1 cellular context compared by ENCODE assay signal in the genomic region with DNA sequence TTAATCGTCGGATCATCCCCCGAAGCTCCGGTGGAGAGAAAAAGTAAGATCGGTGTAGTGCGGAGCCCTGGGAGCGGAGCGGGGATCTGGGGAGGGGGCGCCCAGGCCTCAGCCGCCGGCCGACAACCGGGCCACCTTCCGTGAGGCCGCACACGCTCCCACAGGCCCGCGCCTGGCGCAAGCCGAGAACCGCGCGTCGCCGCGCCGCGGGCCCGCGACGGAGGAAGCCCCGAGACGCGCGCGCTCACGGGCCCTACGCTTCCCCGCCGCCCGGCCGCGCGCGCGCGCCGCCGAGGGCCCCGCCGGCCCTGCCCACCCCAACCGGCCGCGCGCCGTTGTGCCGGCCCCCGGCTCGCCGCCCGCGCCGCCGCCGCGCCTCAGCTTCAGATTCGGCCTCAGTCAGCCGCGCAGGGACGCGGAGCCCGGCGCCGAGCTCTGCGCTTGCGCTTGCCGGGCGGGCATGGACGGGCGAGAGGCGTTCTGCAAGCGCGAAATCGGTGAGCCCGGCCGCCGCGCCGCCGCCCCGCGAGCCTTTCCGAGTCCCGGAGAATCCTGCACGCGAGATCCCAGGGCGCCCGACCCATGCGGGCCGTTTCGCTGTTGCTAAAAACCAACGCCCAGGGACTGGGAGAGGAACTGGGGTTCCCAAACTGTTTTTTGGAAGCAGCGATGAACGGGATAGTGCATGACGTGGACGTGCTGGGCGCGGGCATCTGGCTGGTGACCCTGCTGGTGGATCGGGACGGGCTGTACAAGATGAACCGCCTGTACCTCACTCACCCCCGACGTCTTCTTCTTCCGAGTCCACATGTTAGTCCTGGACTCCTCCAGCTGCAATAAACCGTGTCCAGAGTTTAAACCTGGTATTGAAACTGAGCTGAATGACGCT.
A peak's percentile ranks its signal among the peaks of the same experiment; 100 is the strongest.
TF ChIP-seq lines count a peak whose summit lies in the region.

No MANE protein-coding gene starts in this region.

TF ChIP-seq in HepG2, 621 proteins besides CTCF, POLR2A, EP300 and RAD21 (continued from another document and continues in another):
- TF ChIP-seq, protein P1, sequence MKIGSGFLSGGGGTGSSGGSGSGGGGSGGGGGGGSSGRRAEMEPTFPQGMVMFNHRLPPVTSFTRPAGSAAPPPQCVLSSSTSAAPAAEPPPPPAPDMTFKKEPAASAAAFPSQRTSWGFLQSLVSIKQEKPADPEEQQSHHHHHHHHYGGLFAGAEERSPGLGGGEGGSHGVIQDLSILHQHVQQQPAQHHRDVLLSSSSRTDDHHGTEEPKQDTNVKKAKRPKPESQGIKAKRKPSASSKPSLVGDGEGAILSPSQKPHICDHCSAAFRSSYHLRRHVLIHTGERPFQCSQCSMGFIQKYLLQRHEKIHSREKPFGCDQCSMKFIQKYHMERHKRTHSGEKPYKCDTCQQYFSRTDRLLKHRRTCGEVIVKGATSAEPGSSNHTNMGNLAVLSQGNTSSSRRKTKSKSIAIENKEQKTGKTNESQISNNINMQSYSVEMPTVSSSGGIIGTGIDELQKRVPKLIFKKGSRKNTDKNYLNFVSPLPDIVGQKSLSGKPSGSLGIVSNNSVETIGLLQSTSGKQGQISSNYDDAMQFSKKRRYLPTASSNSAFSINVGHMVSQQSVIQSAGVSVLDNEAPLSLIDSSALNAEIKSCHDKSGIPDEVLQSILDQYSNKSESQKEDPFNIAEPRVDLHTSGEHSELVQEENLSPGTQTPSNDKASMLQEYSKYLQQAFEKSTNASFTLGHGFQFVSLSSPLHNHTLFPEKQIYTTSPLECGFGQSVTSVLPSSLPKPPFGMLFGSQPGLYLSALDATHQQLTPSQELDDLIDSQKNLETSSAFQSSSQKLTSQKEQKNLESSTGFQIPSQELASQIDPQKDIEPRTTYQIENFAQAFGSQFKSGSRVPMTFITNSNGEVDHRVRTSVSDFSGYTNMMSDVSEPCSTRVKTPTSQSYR (CRISPR knock-in tag; IDR thresholded peaks at IDR 0.05; ENCODE audit: borderline replicate concordance): no peak
- TF ChIP-seq ETV5 (CRISPR knock-in tag; IDR thresholded peaks at IDR 0.05; ENCODE audit: borderline replicate concordance): peak; percentile 15; the same call in 1 of the 2 replicates
- TF ChIP-seq SETDB1 (CRISPR knock-in tag; IDR thresholded peaks at IDR 0.05; ENCODE audit: borderline replicate concordance): no peak
- TF ChIP-seq DMAP1 (CRISPR knock-in tag; IDR thresholded peaks at IDR 0.05): peak; percentile 71
- no peak for TF ChIP-seq MAFF (IDR thresholded peaks at IDR 0.05; ENCODE audit: low read depth, low read length)
- TF ChIP-seq, protein P2, sequence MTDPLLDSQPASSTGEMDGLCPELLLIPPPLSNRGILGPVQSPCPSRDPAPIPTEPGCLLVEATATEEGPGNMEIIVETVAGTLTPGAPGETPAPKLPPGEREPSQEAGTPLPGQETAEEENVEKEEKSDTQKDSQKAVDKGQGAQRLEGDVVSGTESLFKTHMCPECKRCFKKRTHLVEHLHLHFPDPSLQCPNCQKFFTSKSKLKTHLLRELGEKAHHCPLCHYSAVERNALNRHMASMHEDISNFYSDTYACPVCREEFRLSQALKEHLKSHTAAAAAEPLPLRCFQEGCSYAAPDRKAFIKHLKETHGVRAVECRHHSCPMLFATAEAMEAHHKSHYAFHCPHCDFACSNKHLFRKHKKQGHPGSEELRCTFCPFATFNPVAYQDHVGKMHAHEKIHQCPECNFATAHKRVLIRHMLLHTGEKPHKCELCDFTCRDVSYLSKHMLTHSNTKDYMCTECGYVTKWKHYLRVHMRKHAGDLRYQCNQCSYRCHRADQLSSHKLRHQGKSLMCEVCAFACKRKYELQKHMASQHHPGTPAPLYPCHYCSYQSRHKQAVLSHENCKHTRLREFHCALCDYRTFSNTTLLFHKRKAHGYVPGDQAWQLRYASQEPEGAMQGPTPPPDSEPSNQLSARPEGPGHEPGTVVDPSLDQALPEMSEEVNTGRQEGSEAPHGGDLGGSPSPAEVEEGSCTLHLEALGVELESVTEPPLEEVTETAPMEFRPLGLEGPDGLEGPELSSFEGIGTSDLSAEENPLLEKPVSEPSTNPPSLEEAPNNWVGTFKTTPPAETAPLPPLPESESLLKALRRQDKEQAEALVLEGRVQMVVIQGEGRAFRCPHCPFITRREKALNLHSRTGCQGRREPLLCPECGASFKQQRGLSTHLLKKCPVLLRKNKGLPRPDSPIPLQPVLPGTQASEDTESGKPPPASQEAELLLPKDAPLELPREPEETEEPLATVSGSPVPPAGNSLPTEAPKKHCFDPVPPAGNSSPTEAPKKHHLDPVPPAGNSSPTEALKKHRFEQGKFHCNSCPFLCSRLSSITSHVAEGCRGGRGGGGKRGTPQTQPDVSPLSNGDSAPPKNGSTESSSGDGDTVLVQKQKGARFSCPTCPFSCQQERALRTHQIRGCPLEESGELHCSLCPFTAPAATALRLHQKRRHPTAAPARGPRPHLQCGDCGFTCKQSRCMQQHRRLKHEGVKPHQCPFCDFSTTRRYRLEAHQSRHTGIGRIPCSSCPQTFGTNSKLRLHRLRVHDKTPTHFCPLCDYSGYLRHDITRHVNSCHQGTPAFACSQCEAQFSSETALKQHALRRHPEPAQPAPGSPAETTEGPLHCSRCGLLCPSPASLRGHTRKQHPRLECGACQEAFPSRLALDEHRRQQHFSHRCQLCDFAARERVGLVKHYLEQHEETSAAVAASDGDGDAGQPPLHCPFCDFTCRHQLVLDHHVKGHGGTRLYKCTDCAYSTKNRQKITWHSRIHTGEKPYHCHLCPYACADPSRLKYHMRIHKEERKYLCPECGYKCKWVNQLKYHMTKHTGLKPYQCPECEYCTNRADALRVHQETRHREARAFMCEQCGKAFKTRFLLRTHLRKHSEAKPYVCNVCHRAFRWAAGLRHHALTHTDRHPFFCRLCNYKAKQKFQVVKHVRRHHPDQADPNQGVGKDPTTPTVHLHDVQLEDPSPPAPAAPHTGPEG (CRISPR knock-in tag; IDR thresholded peaks at IDR 0.05): no peak; the same call in 1 of the 2 replicates
- no peak for TF ChIP-seq WIZ (CRISPR knock-in tag; IDR thresholded peaks at IDR 0.05)
- TF ChIP-seq, protein P3, sequence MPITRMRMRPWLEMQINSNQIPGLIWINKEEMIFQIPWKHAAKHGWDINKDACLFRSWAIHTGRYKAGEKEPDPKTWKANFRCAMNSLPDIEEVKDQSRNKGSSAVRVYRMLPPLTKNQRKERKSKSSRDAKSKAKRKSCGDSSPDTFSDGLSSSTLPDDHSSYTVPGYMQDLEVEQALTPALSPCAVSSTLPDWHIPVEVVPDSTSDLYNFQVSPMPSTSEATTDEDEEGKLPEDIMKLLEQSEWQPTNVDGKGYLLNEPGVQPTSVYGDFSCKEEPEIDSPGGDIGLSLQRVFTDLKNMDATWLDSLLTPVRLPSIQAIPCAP (CRISPR knock-in tag; IDR thresholded peaks at IDR 0.05; ENCODE audit: low read depth): no peak
- no peak; the same call in 1 of the 2 replicates for TF ChIP-seq ZNF124 (CRISPR knock-in tag; IDR thresholded peaks at IDR 0.05)
- no peak; the same call in 1 of the 2 replicates for TF ChIP-seq MTA1 (CRISPR knock-in tag; IDR thresholded peaks at IDR 0.05; ENCODE audit: borderline replicate concordance)
- no peak for TF ChIP-seq FOXP1 (IDR thresholded peaks at IDR 0.05)
- no peak for TF ChIP-seq FOXP1 (CRISPR knock-in tag; IDR thresholded peaks at IDR 0.05)
- TF ChIP-seq ZNF3 (CRISPR knock-in tag; IDR thresholded peaks at IDR 0.05): no peak
- TF ChIP-seq, protein P4, sequence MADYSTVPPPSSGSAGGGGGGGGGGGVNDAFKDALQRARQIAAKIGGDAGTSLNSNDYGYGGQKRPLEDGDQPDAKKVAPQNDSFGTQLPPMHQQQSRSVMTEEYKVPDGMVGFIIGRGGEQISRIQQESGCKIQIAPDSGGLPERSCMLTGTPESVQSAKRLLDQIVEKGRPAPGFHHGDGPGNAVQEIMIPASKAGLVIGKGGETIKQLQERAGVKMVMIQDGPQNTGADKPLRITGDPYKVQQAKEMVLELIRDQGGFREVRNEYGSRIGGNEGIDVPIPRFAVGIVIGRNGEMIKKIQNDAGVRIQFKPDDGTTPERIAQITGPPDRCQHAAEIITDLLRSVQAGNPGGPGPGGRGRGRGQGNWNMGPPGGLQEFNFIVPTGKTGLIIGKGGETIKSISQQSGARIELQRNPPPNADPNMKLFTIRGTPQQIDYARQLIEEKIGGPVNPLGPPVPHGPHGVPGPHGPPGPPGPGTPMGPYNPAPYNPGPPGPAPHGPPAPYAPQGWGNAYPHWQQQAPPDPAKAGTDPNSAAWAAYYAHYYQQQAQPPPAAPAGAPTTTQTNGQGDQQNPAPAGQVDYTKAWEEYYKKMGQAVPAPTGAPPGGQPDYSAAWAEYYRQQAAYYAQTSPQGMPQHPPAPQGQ (CRISPR knock-in tag; IDR thresholded peaks at IDR 0.05; ENCODE audit: borderline replicate concordance): no peak
- TF ChIP-seq ZNF678 (CRISPR knock-in tag; IDR thresholded peaks at IDR 0.05): peak; percentile 64
- peak; percentile 67; the same call in 1 of the 2 replicates for TF ChIP-seq ZMYM2 (CRISPR knock-in tag; IDR thresholded peaks at IDR 0.05)
- 0 out of 2 replicates have a peak, but pooled peaks have one; percentile 28 for TF ChIP-seq SNAPC2 (CRISPR knock-in tag; IDR thresholded peaks at IDR 0.05)
- no peak for TF ChIP-seq MLLT10 (CRISPR knock-in tag; IDR thresholded peaks at IDR 0.05)
- no peak for TF ChIP-seq HCFC1 (IDR thresholded peaks at IDR 0.05; ENCODE audit: low read depth, low read length)
- TF ChIP-seq YY1 (IDR thresholded peaks at IDR 0.05; ENCODE audit: insufficient read depth, insufficient replicate concordance, low read depth, low read length): peak; percentile 75
- peak; percentile 19; the same call in 1 of the 2 replicates for TF ChIP-seq ZNF790 (CRISPR knock-in tag; IDR thresholded peaks at IDR 0.05; ENCODE audit: borderline replicate concordance)
- TF ChIP-seq TOPORS (CRISPR knock-in tag; IDR thresholded peaks at IDR 0.05): 0 out of 2 replicates have a peak, but pooled peaks have one; percentile 18
- TF ChIP-seq PHF21A (CRISPR knock-in tag; IDR thresholded peaks at IDR 0.05): 0 out of 2 replicates have a peak, but pooled peaks have one; percentile 15
- 0 out of 2 replicates have a peak, but pooled peaks have one; percentile 36 for TF ChIP-seq ZNF224 (CRISPR knock-in tag; IDR thresholded peaks at IDR 0.05)
- TF ChIP-seq, protein P5, sequence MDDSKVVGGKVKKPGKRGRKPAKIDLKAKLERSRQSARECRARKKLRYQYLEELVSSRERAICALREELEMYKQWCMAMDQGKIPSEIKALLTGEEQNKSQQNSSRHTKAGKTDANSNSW (CRISPR knock-in tag; IDR thresholded peaks at IDR 0.05; ENCODE audit: borderline replicate concordance): no peak
- no peak for TF ChIP-seq TCF7 (IDR thresholded peaks at IDR 0.05; ENCODE audit: low read depth)
- TF ChIP-seq CCDC6 (CRISPR knock-in tag; IDR thresholded peaks at IDR 0.05): no peak
- TF ChIP-seq ZNF724P (CRISPR knock-in tag; IDR thresholded peaks at IDR 0.05; ENCODE audit: borderline replicate concordance): peak; percentile 47; the same call in 1 of the 2 replicates
- no peak for TF ChIP-seq ZNF180 (CRISPR knock-in tag; IDR thresholded peaks at IDR 0.05; ENCODE audit: borderline replicate concordance, low read depth)
- no peak for TF ChIP-seq NR2F1 (CRISPR knock-in tag; IDR thresholded peaks at IDR 0.05)
- no peak for TF ChIP-seq RXRB (CRISPR knock-in tag; IDR thresholded peaks at IDR 0.05; ENCODE audit: borderline replicate concordance)
- TF ChIP-seq GTF2F1 (IDR thresholded peaks at IDR 0.05; ENCODE audit: low read length): no peak
- no peak for TF ChIP-seq SP140L (CRISPR knock-in tag; IDR thresholded peaks at IDR 0.05; ENCODE audit: borderline replicate concordance)
- TF ChIP-seq, protein P6, sequence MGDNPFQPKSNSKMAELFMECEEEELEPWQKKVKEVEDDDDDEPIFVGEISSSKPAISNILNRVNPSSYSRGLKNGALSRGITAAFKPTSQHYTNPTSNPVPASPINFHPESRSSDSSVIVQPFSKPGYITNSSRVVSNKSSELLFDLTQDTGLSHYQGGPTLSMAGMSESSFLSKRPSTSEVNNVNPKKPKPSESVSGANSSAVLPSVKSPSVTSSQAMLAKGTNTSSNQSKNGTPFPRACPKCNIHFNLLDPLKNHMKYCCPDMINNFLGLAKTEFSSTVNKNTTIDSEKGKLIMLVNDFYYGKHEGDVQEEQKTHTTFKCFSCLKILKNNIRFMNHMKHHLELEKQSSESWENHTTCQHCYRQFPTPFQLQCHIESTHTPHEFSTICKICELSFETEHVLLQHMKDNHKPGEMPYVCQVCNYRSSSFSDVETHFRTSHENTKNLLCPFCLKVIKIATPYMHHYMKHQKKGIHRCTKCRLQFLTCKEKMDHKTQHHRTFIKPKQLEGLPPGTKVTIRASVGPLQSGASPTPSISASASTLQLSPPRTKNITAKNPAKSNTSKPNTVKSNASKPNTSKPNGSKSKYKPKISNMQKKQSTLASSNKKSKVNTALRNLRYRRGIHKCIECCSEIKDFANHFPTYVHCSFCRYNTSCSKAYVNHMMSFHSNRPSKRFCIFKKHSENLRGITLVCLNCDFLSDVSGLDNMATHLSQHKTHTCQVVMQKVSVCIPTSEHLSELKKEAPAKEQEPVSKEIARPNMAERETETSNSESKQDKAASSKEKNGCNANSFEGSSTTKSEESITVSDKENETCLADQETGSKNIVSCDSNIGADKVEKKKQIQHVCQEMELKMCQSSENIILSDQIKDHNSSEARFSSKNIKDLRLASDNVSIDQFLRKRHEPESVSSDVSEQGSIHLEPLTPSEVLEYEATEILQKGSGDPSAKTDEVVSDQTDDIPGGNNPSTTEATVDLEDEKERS (CRISPR knock-in tag; IDR thresholded peaks at IDR 0.05): no peak
- TF ChIP-seq, protein P7, sequence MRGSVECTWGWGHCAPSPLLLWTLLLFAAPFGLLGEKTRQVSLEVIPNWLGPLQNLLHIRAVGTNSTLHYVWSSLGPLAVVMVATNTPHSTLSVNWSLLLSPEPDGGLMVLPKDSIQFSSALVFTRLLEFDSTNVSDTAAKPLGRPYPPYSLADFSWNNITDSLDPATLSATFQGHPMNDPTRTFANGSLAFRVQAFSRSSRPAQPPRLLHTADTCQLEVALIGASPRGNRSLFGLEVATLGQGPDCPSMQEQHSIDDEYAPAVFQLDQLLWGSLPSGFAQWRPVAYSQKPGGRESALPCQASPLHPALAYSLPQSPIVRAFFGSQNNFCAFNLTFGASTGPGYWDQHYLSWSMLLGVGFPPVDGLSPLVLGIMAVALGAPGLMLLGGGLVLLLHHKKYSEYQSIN (CRISPR knock-in tag; IDR thresholded peaks at IDR 0.05; ENCODE audit: borderline replicate concordance): no peak
- TF ChIP-seq ZSCAN31 (CRISPR knock-in tag; IDR thresholded peaks at IDR 0.05; ENCODE audit: low read depth): peak; percentile 87; the same call in 1 of the 2 replicates
- TF ChIP-seq TP53 (CRISPR knock-in tag; conservative IDR thresholded peaks at IDR 0.05): no peak
- no peak; the same call in 1 of the 2 replicates for TF ChIP-seq PHF20 (CRISPR knock-in tag; IDR thresholded peaks at IDR 0.05)
- TF ChIP-seq ZNF557 (CRISPR knock-in tag; IDR thresholded peaks at IDR 0.05): no peak
- 0 out of 2 replicates have a peak, but pooled peaks have one; percentile 29 for TF ChIP-seq BRD4 (CRISPR knock-in tag; IDR thresholded peaks at IDR 0.05)
- no peak for TF ChIP-seq CEBPG (CRISPR knock-in tag; IDR thresholded peaks at IDR 0.05)
- no peak for TF ChIP-seq NFRKB (IDR thresholded peaks at IDR 0.05)
- no peak for TF ChIP-seq SOX6 (IDR thresholded peaks at IDR 0.05)
- TF ChIP-seq SOX6 (CRISPR knock-in tag; IDR thresholded peaks at IDR 0.05): no peak
- TF ChIP-seq, protein P8, sequence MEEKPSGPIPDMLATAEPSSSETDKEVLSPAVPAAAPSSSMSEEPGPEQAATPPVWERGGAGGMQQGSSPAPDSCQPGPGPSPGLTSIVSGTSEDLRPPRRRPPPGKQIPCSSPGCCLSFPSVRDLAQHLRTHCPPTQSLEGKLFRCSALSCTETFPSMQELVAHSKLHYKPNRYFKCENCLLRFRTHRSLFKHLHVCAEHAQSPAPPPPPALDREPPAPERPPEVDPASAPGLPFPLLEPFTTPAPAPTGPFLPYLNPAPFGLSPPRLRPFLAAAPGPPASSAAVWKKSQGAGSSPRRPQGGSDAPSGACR (CRISPR knock-in tag; IDR thresholded peaks at IDR 0.05): 0 out of 2 replicates have a peak, but pooled peaks have one; percentile 68
- no peak for TF ChIP-seq RBM22 (optimal IDR thresholded peaks at IDR 0.05; ENCODE audit: low read length)
